In genomic region chr3:124834723-124835718, GRCh38 we compare ENCODE assay signal across 8 cellular contexts. TPM values are rescaled to one million over a fixed set of nuclear protein-coding genes. Genes with fewer than 3 reads are reported as not detected.
DNase-seq lines count a peak whose midpoint lies in the region; ATAC-seq and TF ChIP-seq lines count a peak whose summit lies in the region.

No MANE protein-coding gene starts in this region.

- TF ChIP-seq CTCF in mesothelial cell of epicardium (IDR thresholded peaks at IDR 0.05; ENCODE audit: unreplicated experiment): no peak

- H3K36me3 Mint-ChIP-seq in mesothelial cell of epicardium: peaks cover 8% of the 10 kb centered on the region
- H3K36me3 Mint-ChIP-seq in stimulated activated naive B cell treated with anti-CD40 and anti-IgM and Interleukin-4, amounts not matched to agents 10 μg/mL and 1 μg/mL and 100 μg/mL, for 72 hours: no peaks in the 10 kb centered on the region

- CTCF ChIA-PET in HEK293T (lab: Yijun Ruan, JAX): interaction anchor here (0.6 kb wide), 1 partner anchor 18 kb away, joined by 3 read pairs; no protein-coding TSS in a partner anchor

- H3K27ac Mint-ChIP-seq in mesothelial cell of epicardium: peak overlapping the region; percentile 84
- H3K27ac Mint-ChIP-seq in stimulated activated naive B cell treated with anti-CD40 and anti-IgM and Interleukin-4, amounts not matched to agents 10 μg/mL and 1 μg/mL and 100 μg/mL, for 72 hours: no peak overlapping the region

- H3K9me3 Mint-ChIP-seq in mesothelial cell of epicardium: no peaks in the 10 kb centered on the region
- H3K9me3 Mint-ChIP-seq in stimulated activated naive B cell treated with anti-CD40 and anti-IgM and Interleukin-4, amounts not matched to agents 10 μg/mL and 1 μg/mL and 100 μg/mL, for 72 hours: no peaks in the 10 kb centered on the region

- H3K4me1 Mint-ChIP-seq in mesothelial cell of epicardium: peaks cover 44% of the 10 kb centered on the region
- peaks cover 12 to 13% of the 10 kb centered on the region in 2 donors for H3K4me1 Mint-ChIP-seq in stimulated activated naive B cell treated with anti-CD40 and anti-IgM and Interleukin-4, amounts not matched to agents 10 μg/mL and 1 μg/mL and 100 μg/mL, for 72 hours

- POLR2A ChIA-PET in HEK293T (lab: Yijun Ruan, JAX): no interaction called here

- DNase-seq in NCI-H2029 (lab: John Stamatoyannopoulos, UW) (peak; percentile 91), dedifferentiated amniotic fluid mesenchymal stem cell (ENCODE audit: extremely low spot score) (peak; percentile 45), mesothelial cell of epicardium (ENCODE audit: low spot score in 2 of 2, unreplicated experiment in 2 of 2) (peak in 1 of 2 experiments; percentile 48), HEK293T (ENCODE audit: extremely low spot score) (no peak)
- DNase-seq in activated CD4-positive, alpha-beta T cell treated with anti-CD3 and anti-CD28 coated beads for 4 hours: peak; percentile 19 to 32
- peak; percentile 44 for DNase-seq in stimulated activated naive B cell treated with anti-CD40 and anti-IgM and Interleukin-4, amounts not matched to agents 10 μg/mL and 1 μg/mL and 100 μg/mL, for 72 hours

- no peaks in the 10 kb centered on the region for H3K27me3 Mint-ChIP-seq in mesothelial cell of epicardium (ENCODE audit: low read depth)
- H3K27me3 Mint-ChIP-seq in stimulated activated naive B cell treated with anti-CD40 and anti-IgM and Interleukin-4, amounts not matched to agents 10 μg/mL and 1 μg/mL and 100 μg/mL, for 72 hours: peaks cover 35 to 56% of the 10 kb centered on the region in 2 donors

- ATAC-seq in GM18520 (IDR thresholded peaks at IDR 0.05; ENCODE audit: unreplicated experiment) (peak; percentile 75), HG02970 (IDR thresholded peaks at IDR 0.05; ENCODE audit: low FRiP score, unreplicated experiment) (peak; percentile 85)
- peak; percentile 90 to 94 for ATAC-seq in stimulated activated naive B cell treated with anti-CD40 and anti-IgM and Interleukin-4, amounts not matched to agents 10 μg/mL and 1 μg/mL and 100 μg/mL, for 72 hours (replicated peaks)

- peak overlapping the region; percentile 37 for H3K4me3 Mint-ChIP-seq in mesothelial cell of epicardium
- H3K4me3 Mint-ChIP-seq in stimulated activated naive B cell treated with anti-CD40 and anti-IgM and Interleukin-4, amounts not matched to agents 10 μg/mL and 1 μg/mL and 100 μg/mL, for 72 hours: peak overlapping the region; percentile 58 to 62

TF ChIP-seq in HEK293T, 16 proteins besides CTCF, POLR2A, EP300 and RAD21:
- no peak for TF ChIP-seq HDGF (IDR thresholded peaks at IDR 0.05; ENCODE audit: borderline replicate concordance)
- TF ChIP-seq L3MBTL2 (conservative IDR thresholded peaks at IDR 0.05): no peak
- TF ChIP-seq FOXK2 (IDR thresholded peaks at IDR 0.05): no peak
- no peak for TF ChIP-seq TARDBP (IDR thresholded peaks at IDR 0.05)
- no peak for TF ChIP-seq BHLHE40 (IDR thresholded peaks at IDR 0.05; ENCODE audit: borderline replicate concordance)
- TF ChIP-seq ARNT (IDR thresholded peaks at IDR 0.05): no peak
- no peak for TF ChIP-seq CTBP1 (IDR thresholded peaks at IDR 0.05; ENCODE audit: borderline replicate concordance)

RNA-seq across cellular contexts. Expression of gene ITGB5, which starts 52.1 kb away (rescaled TPM):
- total RNA-seq in mesothelial cell of epicardium: 63.3 to 71.4 TPM (median 64.7 TPM) in 3 replicates
